ENCODE assay signal across 34 cellular contexts in genomic region chr11:38323961-38324761, GRCh38.
DNase-seq lines count a peak whose midpoint lies in the region; ATAC-seq, FAIRE-seq and TF ChIP-seq lines count a peak whose summit lies in the region.
"Had no signal": no experiment of that assay in that cellular context is flagged by ENCODE, and none has a peak within 500 bp of the region (broad histone marks: within the 10 kb centered on the region; RNA-seq: fewer than 3 reads in every experiment).

No MANE protein-coding gene starts in this region.

- H3K27ac Mint-ChIP-seq in MCF 10A (ENCODE audit: low read depth, unreplicated experiment), result no peak overlapping the region
- no peak overlapping the region for H3K27ac Mint-ChIP-seq in stimulated activated memory B cell treated with anti-CD40 and anti-IgM and Interleukin-4, amounts not matched to agents 10 μg/mL and 1 μg/mL and 100 μg/mL, for 72 hours
- H3K27ac Mint-ChIP-seq: activated CD4-positive, alpha-beta memory T cell treated with anti-CD3 and anti-CD28 coated beads, Interleukin-2, amount 10 ng/mL, durations not matched to agents 7 days and 5 days; activated naive CD4-positive, alpha-beta T cell treated with anti-CD3 and anti-CD28 coated beads for 36 hours; activated T-helper 1 cell treated with anti-CD3 and anti-CD28 coated beads, Interleukin-12 subunit alpha, Interleukin-12 subunit beta, Interleukin-2, Interleukin-4 antibody, amounts not matched to agents 30 ng/mL and 10 ng/mL and 1 ng/mL, durations not matched to agents 14 hours and 24 hours and 36 hours; CD14-positive monocyte; T-helper 17 cell had no signal

- H3K36me3 ChIP-seq in breast epithelium (peaks cover 3% of the 10 kb centered on the region), PC-3 (ENCODE audit: low read depth, low read length) (no peaks in the 10 kb centered on the region), H1 (ENCODE audit: control insufficient read depth in 2 of 4, insufficient read depth in 4 of 4, low read length in 3 of 4) (no peaks in the 10 kb centered on the region), small intestine (ENCODE audit: control insufficient read depth in 2 of 2, insufficient read depth in 2 of 2, low read length in 2 of 2) (no peaks in the 10 kb centered on the region)
- H3K36me3 ChIP-seq: gastroesophageal sphincter, ovary had no signal

- no peaks in the 10 kb centered on the region for H3F3A ChIP-seq in PC-3 (ENCODE audit: low read length, unreplicated experiment)

- TF ChIP-seq RAD21 in H1 (IDR thresholded peaks at IDR 0.05 in 1 of 2, conservative IDR thresholded peaks at IDR 0.05 in 1 of 2; ENCODE audit: low read depth in 2 of 2, low read length in 2 of 2), result no peak

- H3K4me3 ChIP-seq in breast epithelium (no peak overlapping the region), PC-3 (ENCODE audit: low read length) (no peak overlapping the region), H1 (ENCODE audit: extremely low read depth in 1 of 4, insufficient read depth in 2 of 4, low read depth in 3 of 4, low read length in 4 of 4) (no peak overlapping the region), small intestine (ENCODE audit: low read depth in 1 of 2, low read length in 2 of 2) (no peak overlapping the region)
- H3K4me3 ChIP-seq: dorsolateral prefrontal cortex, gastroesophageal sphincter, hepatocyte, ovary, skin epidermis had no signal

- H2BK15ac ChIP-seq in H1 (ENCODE audit: low read length), result peak overlapping the region; percentile 35; the same call in 1 of the 2 replicates

- no peak for TF ChIP-seq EP300 in H1 (IDR thresholded peaks at IDR 0.05; ENCODE audit: borderline replicate concordance in 1 of 2, low read depth in 2 of 2, low read length in 2 of 2)

- H2AFZ ChIP-seq in PC-3 (ENCODE audit: low read length) (no peak overlapping the region), H1 (ENCODE audit: low read length) (peak overlapping the region; percentile 12; the same call in 1 of the 2 replicates)
- H2AFZ ChIP-seq: hepatocyte had no signal

- peak; percentile 77 for ATAC-seq in PC-3
- no peak for ATAC-seq in HG02885 (IDR thresholded peaks at IDR 0.05; ENCODE audit: poor library complexity, unreplicated experiment)
- ATAC-seq in stimulated activated memory B cell treated with anti-CD40 and anti-IgM and Interleukin-4, amounts not matched to agents 10 μg/mL and 1 μg/mL and 100 μg/mL, for 72 hours, result no peak
- ATAC-seq: gastroesophageal sphincter; Right ventricle myocardium inferior; SK-N-SH treated with all-trans-retinoic acid at 6 μM for 48 hours; stimulated activated naive CD8-positive, alpha-beta T cell treated with anti-CD3 and anti-CD28 coated beads, Interleukin-15, Interleukin-2, amounts not matched to agents 100 U/mL and 50 U/mL, for 24 hours; T-helper 17 cell had no signal

- no peak overlapping the region for H3K4me3 Mint-ChIP-seq in MCF 10A (ENCODE audit: unreplicated experiment)
- H3K4me3 Mint-ChIP-seq in stimulated activated memory B cell treated with anti-CD40 and anti-IgM and Interleukin-4, amounts not matched to agents 10 μg/mL and 1 μg/mL and 100 μg/mL, for 72 hours, result no peak overlapping the region
- H3K4me3 Mint-ChIP-seq: activated CD4-positive, alpha-beta memory T cell treated with anti-CD3 and anti-CD28 coated beads, Interleukin-2, amount 10 ng/mL, durations not matched to agents 7 days and 5 days; activated naive CD4-positive, alpha-beta T cell treated with anti-CD3 and anti-CD28 coated beads for 36 hours; activated T-helper 1 cell treated with anti-CD3 and anti-CD28 coated beads, Interleukin-12 subunit alpha, Interleukin-12 subunit beta, Interleukin-2, Interleukin-4 antibody, amounts not matched to agents 30 ng/mL and 10 ng/mL and 1 ng/mL, durations not matched to agents 14 hours and 24 hours and 36 hours; CD14-positive monocyte; neural crest cell; T-helper 17 cell had no signal

- H3K27me3 Mint-ChIP-seq in MCF 10A (ENCODE audit: insufficient read depth, unreplicated experiment), result no peaks in the 10 kb centered on the region
- H3K27me3 Mint-ChIP-seq in stimulated activated memory B cell treated with anti-CD40 and anti-IgM and Interleukin-4, amounts not matched to agents 10 μg/mL and 1 μg/mL and 100 μg/mL, for 72 hours, result no peaks in the 10 kb centered on the region
- H3K27me3 Mint-ChIP-seq: activated CD4-positive, alpha-beta memory T cell treated with anti-CD3 and anti-CD28 coated beads, Interleukin-2, amount 10 ng/mL, durations not matched to agents 7 days and 5 days; T-helper 17 cell had no signal

- no peaks in the 10 kb centered on the region for H3K9me3 ChIP-seq in breast epithelium
- H3K9me3 ChIP-seq in PC-3 (ENCODE audit: low read length), result no peaks in the 10 kb centered on the region
- H3K9me3 ChIP-seq in H1 (ENCODE audit: insufficient read depth in 2 of 2, low read depth in 1 of 2, low read length in 1 of 2), result no peaks in the 10 kb centered on the region
- H3K9me3 ChIP-seq in small intestine (ENCODE audit: control insufficient read depth, low read depth), result no peaks in the 10 kb centered on the region
- H3K9me3 ChIP-seq: gastroesophageal sphincter, ovary had no signal

- no peak overlapping the region for H2AK5ac ChIP-seq in H1 (ENCODE audit: low read depth, low read length)

- 62% methylated on average over 3 of the region's 3 CpGs; no CpG with 5 or more reads in 1 of the 2 experiments for WGBS in H1 (ENCODE audit: extremely low coverage in 1 of 2, insufficient coverage in 1 of 2, insufficient read length in 1 of 2, insufficient replicate concordance in 2 of 2, low coverage in 1 of 2, low lambda C conversion rate in 2 of 2, missing lambda C conversion rate in 1 of 2), 2 experiments
- WGBS in small intestine, 3 donors, result 32 to 47% (median 39%) methylated on average over 3 of the region's 3 CpGs

- no peaks in the 10 kb centered on the region for H3K4me1 Mint-ChIP-seq in MCF 10A (ENCODE audit: insufficient read depth, unreplicated experiment)
- no peaks in the 10 kb centered on the region for H3K4me1 Mint-ChIP-seq in stimulated activated memory B cell treated with anti-CD40 and anti-IgM and Interleukin-4, amounts not matched to agents 10 μg/mL and 1 μg/mL and 100 μg/mL, for 72 hours
- H3K4me1 Mint-ChIP-seq: activated CD4-positive, alpha-beta memory T cell treated with anti-CD3 and anti-CD28 coated beads, Interleukin-2, amount 10 ng/mL, durations not matched to agents 7 days and 5 days; CD14-positive monocyte; neural crest cell; T-helper 17 cell had no signal

- H3K23ac ChIP-seq in H1 (ENCODE audit: insufficient read length), result no peak overlapping the region

- BruUV-seq in MCF 10A (replicated peaks; lab: Mats Ljungman, UMichigan) (no TSS peak), PC-3 (replicated peaks; lab: Mats Ljungman, UMichigan) (no TSS peak)

- H3K36me3 Mint-ChIP-seq in MCF 10A (ENCODE audit: insufficient read depth, unreplicated experiment), result no peaks in the 10 kb centered on the region
- no peaks in the 10 kb centered on the region for H3K36me3 Mint-ChIP-seq in stimulated activated memory B cell treated with anti-CD40 and anti-IgM and Interleukin-4, amounts not matched to agents 10 μg/mL and 1 μg/mL and 100 μg/mL, for 72 hours
- H3K36me3 Mint-ChIP-seq: CD14-positive monocyte had no signal

- H3K9ac ChIP-seq in PC-3 (ENCODE audit: low read length) (no peak overlapping the region), H1 (replicated peaks in 1 of 4; ENCODE audit: extremely low read depth in 1 of 4, low read depth in 3 of 4, low read length in 3 of 4) (no peak overlapping the region)

- H3K27ac ChIP-seq in breast epithelium (no peak overlapping the region), PC-3 (ENCODE audit: low read length) (no peak overlapping the region), H1 (ENCODE audit: low read depth, low read length) (no peak overlapping the region), small intestine (ENCODE audit: low read depth in 1 of 2, low read length in 1 of 2) (no peak overlapping the region)
- H3K27ac ChIP-seq: dorsolateral prefrontal cortex, gastroesophageal sphincter, hepatocyte, ovary, skin epidermis had no signal

- POLR2A ChIA-PET in MCF 10A (lab: Yijun Ruan, JAX) (interaction anchor here (1.1 to 1.7 kb wide), 2 partner anchors 10 to 21 kb away, joined by 3 to 4 read pairs; no protein-coding TSS in a partner anchor), PC-3 (lab: Charles Lee; ENCODE audit: unreplicated experiment) (no interaction called here), H1 (lab: Charles Lee; ENCODE audit: partially characterized antibody) (no interaction called here)

- H4K8ac ChIP-seq in H1 (ENCODE audit: extremely low read depth, insufficient read depth, low read length), result no peak overlapping the region

- H3K79me2 ChIP-seq in PC-3 (ENCODE audit: low read length), result no peaks in the 10 kb centered on the region
- H3K79me2 ChIP-seq in H1 (ENCODE audit: control insufficient read depth in 1 of 2, insufficient read depth in 2 of 2, low read length in 2 of 2), result no peaks in the 10 kb centered on the region
- H3K79me2 ChIP-seq: hepatocyte had no signal

- no peaks in the 10 kb centered on the region for H3K9me3 Mint-ChIP-seq in MCF 10A (ENCODE audit: unreplicated experiment)
- H3K9me3 Mint-ChIP-seq in stimulated activated memory B cell treated with anti-CD40 and anti-IgM and Interleukin-4, amounts not matched to agents 10 μg/mL and 1 μg/mL and 100 μg/mL, for 72 hours, result peaks cover 7% of the 10 kb centered on the region

- H3K4me2 ChIP-seq in PC-3 (ENCODE audit: low read length), result no peak overlapping the region
- H3K4me2 ChIP-seq in H1 (ENCODE audit: insufficient read depth in 1 of 2, low read depth in 2 of 2, low read length in 2 of 2), result no peak overlapping the region
- H3K4me2 ChIP-seq: hepatocyte had no signal

- H3K27me3 ChIP-seq in breast epithelium (no peaks in the 10 kb centered on the region), PC-3 (ENCODE audit: low read length) (no peaks in the 10 kb centered on the region), H1 (replicated peaks in 1 of 4; ENCODE audit: control insufficient read depth in 3 of 4, extremely low read depth in 1 of 4, insufficient read depth in 3 of 4, low read length in 3 of 4) (no peaks in the 10 kb centered on the region), small intestine (ENCODE audit: control insufficient read depth in 2 of 2, insufficient read depth in 2 of 2, low read length in 2 of 2) (no peaks in the 10 kb centered on the region)
- H3K27me3 ChIP-seq: dorsolateral prefrontal cortex, gastroesophageal sphincter, hepatocyte, ovary had no signal

- no peak overlapping the region; the same call in 1 of the 2 replicates for H3K18ac ChIP-seq in H1 (ENCODE audit: extremely low read depth, low read length)

- H2BK20ac ChIP-seq in H1 (ENCODE audit: low read length), result no peak overlapping the region

- no peak overlapping the region for H4K91ac ChIP-seq in H1 (replicated peaks; ENCODE audit: insufficient read length, low read length)

- TF ChIP-seq CTCF in MCF 10A (IDR thresholded peaks at IDR 0.05; ENCODE audit: unreplicated experiment), result no peak
- no peak for TF ChIP-seq CTCF in breast epithelium (IDR thresholded peaks at IDR 0.05)
- 0 out of 2 replicates have a peak, but pooled peaks have one; percentile 12 for TF ChIP-seq CTCF in PC-3 (conservative IDR thresholded peaks at IDR 0.05; ENCODE audit: low read depth, low read length)
- TF ChIP-seq CTCF in H1 (IDR thresholded peaks at IDR 0.05; ENCODE audit: control extremely low read depth in 1 of 3, insufficient read depth in 1 of 3, low read depth in 1 of 3, low read length in 3 of 3), result no peak

- CTCF ChIA-PET in MCF 10A (lab: Yijun Ruan, JAX) (no interaction called here), PC-3 (lab: Charles Lee) (interaction anchor here (0.5 kb wide), 1 partner anchor 22 kb away, joined by 3 read pairs; no protein-coding TSS in a partner anchor), H1 (lab: Charles Lee; ENCODE audit: partially characterized antibody) (interaction anchor here (0.5 to 0.8 kb wide), 2 partner anchors 9 to 542 kb away, joined by 3 read pairs; no protein-coding TSS in a partner anchor)

- no peak overlapping the region for H4K5ac ChIP-seq in H1 (ENCODE audit: insufficient read length, low read depth, low read length)

- no peak overlapping the region for H2BK120ac ChIP-seq in H1 (replicated peaks; ENCODE audit: low read depth, low read length)

- intact Hi-C loops in MCF 10A (cut with micrococcal nuclease), result no loop called here
- intact Hi-C loops in breast epithelium (cut with DNase I; ENCODE audit: low total_unique reads), result no loop called here
- intact Hi-C loops in PC-3 (cut with micrococcal nuclease), result no loop called here

- no peak overlapping the region for H2BK5ac ChIP-seq in H1 (ENCODE audit: low read depth, low read length)

- no peak overlapping the region for H3K56ac ChIP-seq in H1 (replicated peaks; ENCODE audit: insufficient read length, low read depth, low read length)

- H2BK12ac ChIP-seq in H1 (ENCODE audit: low read depth, low read length), result 0 out of 2 replicates have a peak overlapping the region, but pooled peaks have one; percentile 22

- no peaks in the 10 kb centered on the region for H3K79me1 ChIP-seq in H1 (ENCODE audit: low read depth, low read length)

- no peaks in the 10 kb centered on the region for H4K20me1 ChIP-seq in PC-3 (ENCODE audit: low read length)
- H4K20me1 ChIP-seq in H1 (replicated peaks in 1 of 2; ENCODE audit: control insufficient read depth in 1 of 2, insufficient read depth in 2 of 2, low read length in 2 of 2), result no peaks in the 10 kb centered on the region

- TF ChIP-seq POLR2A in breast epithelium (IDR thresholded peaks at IDR 0.05), result no peak
- TF ChIP-seq POLR2A in H1 (IDR thresholded peaks at IDR 0.05; ENCODE audit: control extremely low read depth in 1 of 2, low read depth in 2 of 2, low read length in 2 of 2), result no peak

- H3K14ac ChIP-seq in H1 (ENCODE audit: insufficient read length), result no peak overlapping the region

- H3K23me2 ChIP-seq in H1 (ENCODE audit: low read depth, low read length), result no peaks in the 10 kb centered on the region

- no peaks in the 10 kb centered on the region for H3K4me1 ChIP-seq in breast epithelium
- H3K4me1 ChIP-seq in PC-3 (ENCODE audit: insufficient read depth, low read length), result 0 out of 2 replicates have a peak, but pooled peaks cover 3% of the 10 kb centered on the region
- H3K4me1 ChIP-seq in H1 (replicated peaks in 1 of 4; ENCODE audit: control insufficient read depth in 3 of 4, insufficient read depth in 4 of 4, low read length in 3 of 4), result no peaks in the 10 kb centered on the region
- no peaks in the 10 kb centered on the region for H3K4me1 ChIP-seq in small intestine (ENCODE audit: control insufficient read depth in 2 of 2, insufficient read depth in 1 of 2, low read depth in 1 of 2, low read length in 1 of 2)
- H3K4me1 ChIP-seq: gastroesophageal sphincter had no signal

- no peaks in the 10 kb centered on the region for H3K9me2 ChIP-seq in PC-3 (replicated peaks; ENCODE audit: low read length)

- DNase-seq in MCF 10A (ENCODE audit: unreplicated experiment) (peak; percentile 31), breast epithelium (ENCODE audit: low spot score in 2 of 2) (no peak), PC-3 (peak; percentile 62), H1 (ENCODE audit: low read depth in 1 of 2, low spot score in 2 of 2) (no peak), urothelium cell line (ENCODE audit: low spot score) (no peak), small intestine (no peak)
- DNase-seq: 8988T; activated CD4-positive, alpha-beta memory T cell treated with anti-CD3 and anti-CD28 coated beads, Interleukin-2, amount 10 ng/mL, durations not matched to agents 7 days and 5 days; activated CD4-positive, CD25-positive, alpha-beta regulatory T cell treated with anti-CD3 and anti-CD28 coated beads, Interleukin-2, amount 50 U/mL, for 72 hours; activated CD8-positive, alpha-beta memory T cell treated with anti-CD3 and anti-CD28 coated beads, Interleukin-2, amount 50 U/mL, for 4 hours; activated naive CD4-positive, alpha-beta T cell treated with anti-CD3 and anti-CD28 coated beads for 36 hours; Calu3; cerebellar nuclear complex; DND-41; dorsolateral prefrontal cortex; GOT3; NCI-H1092 treated with DMSO at 0.1 percent for 48 hours; NCI-H187 treated with DMSO at 0.1 percent for 48 hours; NCI-H2171; OCI-M1; ovary; retina; stimulated activated naive CD8-positive, alpha-beta T cell treated with anti-CD3 and anti-CD28 coated beads, Interleukin-15, Interleukin-2, amounts not matched to agents 100 U/mL and 50 U/mL, for 24 hours; T-helper 17 cell had no signal

- no peak overlapping the region for H3K4ac ChIP-seq in H1 (replicated peaks; ENCODE audit: insufficient read length, low read depth, low read length)

- FAIRE-seq in H1 (lab: Jason Lieb, UNC) (no peak), urothelium cell line (lab: Jason Lieb, UNC) (peak; percentile 53), small intestine (lab: Jason Lieb, UNC) (no peak)

Comparison
In these comparisons a context has a peak if more than half of its experiments do, and no peak if none do; other contexts are left out.
1. DNase-seq: peak in MCF 10A (single experiment) and PC-3 (single experiment); none in breast epithelium (0 of 2), H1 (0 of 2), urothelium cell line (single experiment) and small intestine (single experiment).